In the genomic region with DNA sequence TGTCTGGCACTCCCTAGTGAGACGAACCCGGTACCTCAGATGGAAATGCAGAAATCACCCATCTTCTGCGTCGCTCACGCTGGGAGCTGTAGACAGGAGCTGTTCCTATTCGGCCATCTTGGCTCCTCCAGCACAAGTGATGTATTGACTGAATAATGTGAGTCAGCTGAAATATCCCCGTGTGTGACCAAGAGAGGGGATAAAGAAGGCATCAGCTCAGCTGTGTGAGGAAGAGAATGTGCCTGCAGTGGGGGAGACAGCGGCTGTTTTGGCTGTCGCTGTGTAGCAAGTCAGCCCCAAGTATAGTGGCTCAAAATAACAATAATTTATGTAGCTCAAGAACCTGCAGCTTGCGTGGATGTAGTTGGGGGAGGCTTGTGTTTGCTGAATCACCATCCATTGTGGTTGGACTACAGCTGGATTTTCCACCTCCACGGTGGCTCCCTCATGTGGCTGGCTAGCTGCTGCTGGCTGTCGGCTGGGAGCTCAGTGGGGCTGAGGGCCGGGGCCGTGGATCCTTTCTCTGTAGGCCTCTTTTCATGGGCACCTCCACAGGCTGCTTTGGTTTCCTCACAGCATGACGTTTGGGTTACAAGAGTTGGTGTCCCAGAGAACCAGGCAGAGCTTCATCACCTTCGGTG, we compare ENCODE assay signal across 1 cellular context.
TF ChIP-seq lines count a peak whose summit lies in the region.

No MANE protein-coding gene starts in this region.

TF ChIP-seq in K562, 482 proteins besides CTCF, POLR2A, EP300 and RAD21:
- no peak for TF ChIP-seq KDM2B (CRISPR knock-in tag; IDR thresholded peaks at IDR 0.05)
- TF ChIP-seq PCBP1 (IDR thresholded peaks at IDR 0.05; ENCODE audit: low read depth, low read length, poor library complexity, severe bottlenecking) = no peak
- TF ChIP-seq, protein P1, sequence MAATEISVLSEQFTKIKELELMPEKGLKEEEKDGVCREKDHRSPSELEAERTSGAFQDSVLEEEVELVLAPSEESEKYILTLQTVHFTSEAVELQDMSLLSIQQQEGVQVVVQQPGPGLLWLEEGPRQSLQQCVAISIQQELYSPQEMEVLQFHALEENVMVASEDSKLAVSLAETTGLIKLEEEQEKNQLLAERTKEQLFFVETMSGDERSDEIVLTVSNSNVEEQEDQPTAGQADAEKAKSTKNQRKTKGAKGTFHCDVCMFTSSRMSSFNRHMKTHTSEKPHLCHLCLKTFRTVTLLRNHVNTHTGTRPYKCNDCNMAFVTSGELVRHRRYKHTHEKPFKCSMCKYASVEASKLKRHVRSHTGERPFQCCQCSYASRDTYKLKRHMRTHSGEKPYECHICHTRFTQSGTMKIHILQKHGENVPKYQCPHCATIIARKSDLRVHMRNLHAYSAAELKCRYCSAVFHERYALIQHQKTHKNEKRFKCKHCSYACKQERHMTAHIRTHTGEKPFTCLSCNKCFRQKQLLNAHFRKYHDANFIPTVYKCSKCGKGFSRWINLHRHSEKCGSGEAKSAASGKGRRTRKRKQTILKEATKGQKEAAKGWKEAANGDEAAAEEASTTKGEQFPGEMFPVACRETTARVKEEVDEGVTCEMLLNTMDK (IDR thresholded peaks at IDR 0.05; ENCODE audit: borderline replicate concordance, insufficient read depth, low read depth, low read length, poor library complexity, severe bottlenecking) = peak; percentile 41
- 0 out of 2 replicates have a peak, but pooled peaks have one; percentile 27 for TF ChIP-seq MAFG (tag; conservative IDR thresholded peaks at IDR 0.05)
- TF ChIP-seq, protein P2, sequence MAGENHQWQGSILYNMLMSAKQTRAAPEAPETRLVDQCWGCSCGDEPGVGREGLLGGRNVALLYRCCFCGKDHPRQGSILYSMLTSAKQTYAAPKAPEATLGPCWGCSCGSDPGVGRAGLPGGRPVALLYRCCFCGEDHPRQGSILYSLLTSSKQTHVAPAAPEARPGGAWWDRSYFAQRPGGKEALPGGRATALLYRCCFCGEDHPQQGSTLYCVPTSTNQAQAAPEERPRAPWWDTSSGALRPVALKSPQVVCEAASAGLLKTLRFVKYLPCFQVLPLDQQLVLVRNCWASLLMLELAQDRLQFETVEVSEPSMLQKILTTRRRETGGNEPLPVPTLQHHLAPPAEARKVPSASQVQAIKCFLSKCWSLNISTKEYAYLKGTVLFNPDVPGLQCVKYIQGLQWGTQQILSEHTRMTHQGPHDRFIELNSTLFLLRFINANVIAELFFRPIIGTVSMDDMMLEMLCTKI (IDR thresholded peaks at IDR 0.05; ENCODE audit: partially characterized antibody) = no peak
- TF ChIP-seq, protein P3, sequence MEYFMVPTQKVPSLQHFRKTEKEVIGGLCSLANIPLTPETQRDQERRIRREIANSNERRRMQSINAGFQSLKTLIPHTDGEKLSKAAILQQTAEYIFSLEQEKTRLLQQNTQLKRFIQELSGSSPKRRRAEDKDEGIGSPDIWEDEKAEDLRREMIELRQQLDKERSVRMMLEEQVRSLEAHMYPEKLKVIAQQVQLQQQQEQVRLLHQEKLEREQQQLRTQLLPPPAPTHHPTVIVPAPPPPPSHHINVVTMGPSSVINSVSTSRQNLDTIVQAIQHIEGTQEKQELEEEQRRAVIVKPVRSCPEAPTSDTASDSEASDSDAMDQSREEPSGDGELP (CRISPR knock-in tag; IDR thresholded peaks at IDR 0.05; ENCODE audit: borderline replicate concordance) = peak; percentile 34; the same call in 1 of the 2 replicates
- TF ChIP-seq NFE2 (IDR thresholded peaks at IDR 0.05; ENCODE audit: low read depth) = peak; percentile 69
- TF ChIP-seq TCF7 (IDR thresholded peaks at IDR 0.05; ENCODE audit: borderline replicate concordance) = no peak
- TF ChIP-seq NFIX (CRISPR knock-in tag; IDR thresholded peaks at IDR 0.05; ENCODE audit: low read depth) = no peak
